ENCODE assay signal across 8 cellular contexts in genomic region chr17:76383645-76384221, GRCh38. TPM values are rescaled to one million over a fixed set of nuclear protein-coding genes. Genes with fewer than 3 reads are reported as not detected.
DNase-seq lines count a peak whose midpoint lies in the region; ATAC-seq and TF ChIP-seq lines count a peak whose summit lies in the region.

No MANE protein-coding gene starts in this region.

- H3F3A ChIP-seq in SK-N-SH (replicated peaks; ENCODE audit: insufficient read depth) = peaks cover 9% of the 10 kb centered on the region

- TF ChIP-seq CTCF in SK-N-SH (IDR thresholded peaks at IDR 0.05) (peak; percentile 47), brain (conservative IDR thresholded peaks at IDR 0.05) (peak; percentile 36 to 55)

- H3K9me3 Mint-ChIP-seq in brain (no peaks in the 10 kb centered on the region), immature natural killer cell (no peaks in the 10 kb centered on the region)

- ATAC-seq in HG03066 (IDR thresholded peaks at IDR 0.05; ENCODE audit: low read depth, unreplicated experiment) = peak; percentile 7
- no peak for ATAC-seq in GM18511 (IDR thresholded peaks at IDR 0.05; ENCODE audit: unreplicated experiment)

- TF ChIP-seq EP300 in SK-N-SH (IDR thresholded peaks at IDR 0.05; ENCODE audit: borderline replicate concordance in 1 of 2, low read depth in 1 of 2, low read length in 1 of 2) = no peak

- H3K4me1 Mint-ChIP-seq in brain = peaks cover 13% of the 10 kb centered on the region
- peaks cover 6 to 14% of the 10 kb centered on the region in 2 donors for H3K4me1 Mint-ChIP-seq in immature natural killer cell

- H3K4me3 Mint-ChIP-seq in brain (peak overlapping the region; percentile 88 to 93 (median 90)), immature natural killer cell (peak overlapping the region; percentile 83 to 96 (median 94))

- peak overlapping the region; percentile 53 to 78 for H3K4me3 ChIP-seq in SK-N-SH (ENCODE audit: low read depth in 2 of 2, low read length in 1 of 2)

- H3K27ac Mint-ChIP-seq in brain (peak overlapping the region; percentile 49 to 94 (median 88)), immature natural killer cell (peak overlapping the region; percentile 65 to 96 (median 88))

- H3K36me3 Mint-ChIP-seq in brain = no peaks in the 10 kb centered on the region
- no peaks in the 10 kb centered on the region for H3K36me3 Mint-ChIP-seq in immature natural killer cell

- peaks cover 14% of the 10 kb centered on the region; the same call in 1 of the 2 replicates for H4K20me1 ChIP-seq in SK-N-SH (ENCODE audit: insufficient read depth)

- peak overlapping the region; percentile 82; the same call in 1 of the 2 replicates for H3K9ac ChIP-seq in SK-N-SH

- DNase-seq in DMS153 treated with DMSO at 0.1 percent for 48 hours (lab: John Stamatoyannopoulos, UW; ENCODE audit: unreplicated experiment) (peak; percentile 16), DMS153 (lab: John Stamatoyannopoulos, UW) (no peak), SK-N-SH (peak; percentile 90), immature natural killer cell (peak; percentile 55 to 64 (median 59))
- DNase-seq in stimulated activated CD4-positive, alpha-beta T cell treated with anti-CD3 and anti-CD28 coated beads, Interleukin-4, amount 100 ng/mL, for 1 hour = peak; percentile 54

- peak overlapping the region; percentile 87 for H2AFZ ChIP-seq in SK-N-SH (ENCODE audit: low read depth)

- TF ChIP-seq RAD21 in SK-N-SH (IDR thresholded peaks at IDR 0.05; ENCODE audit: low read length) = no peak

- H3K4me2 ChIP-seq in SK-N-SH = peak overlapping the region; percentile 89

- peak overlapping the region in 1 of 2 experiments; percentile 74; a peak in 2 of 4 replicates for H3K27ac ChIP-seq in SK-N-SH (ENCODE audit: low read depth in 2 of 2, low read length in 1 of 2)

- no peaks in the 10 kb centered on the region for H3K9me3 ChIP-seq in SK-N-SH

- H3K4me1 ChIP-seq in SK-N-SH (ENCODE audit: control insufficient read depth in 1 of 2, insufficient read depth in 2 of 2, low read depth in 1 of 2, low read length in 1 of 2) = peaks cover 0 to 40% of the 10 kb centered on the region in 2 experiments; a peak in 1 of 4 replicates

- peaks cover 28% of the 10 kb centered on the region; the same call in 1 of the 2 replicates for H3K79me2 ChIP-seq in SK-N-SH (ENCODE audit: insufficient read depth)

- POLR2A ChIA-PET in SK-N-SH (lab: Yijun Ruan, JAX) = interaction anchor here (1.4 to 5.0 kb wide), 2 partner anchors 31 to 79 kb away, joined by 4 to 39 read pairs; partner anchors contain the start of gene PRPSAP1

- H3K27me3 ChIP-seq in SK-N-SH (ENCODE audit: insufficient read depth) = no peaks in the 10 kb centered on the region

- CTCF ChIA-PET in SK-N-SH (lab: Yijun Ruan, JAX) = interaction anchor here (0.9 to 13.8 kb wide), 23 partner anchors 10 to 479 kb away, joined by 3 to 312 read pairs (median 19); partner anchors contain the start of genes PRPSAP1 and QRICH2

- peaks cover 0 to under 1% of the 10 kb centered on the region in 2 experiments for H3K36me3 ChIP-seq in SK-N-SH (replicated peaks in 1 of 2; ENCODE audit: control insufficient read depth in 1 of 2, insufficient read depth in 2 of 2, low read length in 1 of 2)

- H3K27me3 Mint-ChIP-seq in brain (peaks cover 40% of the 10 kb centered on the region), immature natural killer cell (ENCODE audit: low read depth in 3 of 3) (peaks cover 2 to 5% (median 4%) of the 10 kb centered on the region in 3 donors)

- WGBS in SK-N-SH (ENCODE audit: low lambda C conversion rate) = 0% methylated on average over 23 of the region's 58 CpGs

- H3K9me2 ChIP-seq in SK-N-SH = no peaks in the 10 kb centered on the region

TF ChIP-seq in SK-N-SH, 30 proteins besides CTCF, POLR2A, EP300 and RAD21:
- TF ChIP-seq GATA2 (CRISPR knock-in tag; IDR thresholded peaks at IDR 0.05) (no peak), CHD2 (IDR thresholded peaks at IDR 0.05; ENCODE audit: low read length, partially characterized antibody) (no peak), MAX (IDR thresholded peaks at IDR 0.05; ENCODE audit: low read depth) (no peak), SMC3 (IDR thresholded peaks at IDR 0.05; ENCODE audit: low read depth, low read length) (no peak), POLR2AphosphoS5 (IDR thresholded peaks at IDR 0.05; ENCODE audit: low read depth, low read length) (no peak), NRF1 (IDR thresholded peaks at IDR 0.05; ENCODE audit: low read depth, low read length) (no peak), JUND (IDR thresholded peaks at IDR 0.05) (no peak), PBX3 (IDR thresholded peaks at IDR 0.05) (no peak), NFIC (IDR thresholded peaks at IDR 0.05; ENCODE audit: borderline replicate concordance) (no peak), EZH2phosphoT487 (IDR thresholded peaks at IDR 0.05; ENCODE audit: borderline replicate concordance, low read depth) (no peak), ZBTB33 (IDR thresholded peaks at IDR 0.05; ENCODE audit: borderline replicate concordance, low read depth) (no peak), TAF1 (IDR thresholded peaks at IDR 0.05; ENCODE audit: borderline replicate concordance, low read depth, low read length) (no peak), MEF2A (IDR thresholded peaks at IDR 0.05; ENCODE audit: borderline replicate concordance, low read depth) (no peak), FOXJ3 (CRISPR knock-in tag; IDR thresholded peaks at IDR 0.05) (no peak), SIN3A (IDR thresholded peaks at IDR 0.05; ENCODE audit: borderline replicate concordance, low read depth, low read length) (no peak)

RNA-seq across cellular contexts. Expression of gene SPHK1, which starts 0.7 kb away (rescaled TPM):
- polyA plus RNA-seq in SK-N-SH (2012; rRNA removed) (7.7 and 12.3 TPM in 2 replicates), brain (ENCODE audit: insufficient read depth, low read depth, low replicate concordance) (1.6 TPM), immature natural killer cell (1 to 10 TPM; 3.3 to 7.6 (median 6.5) TPM)
- polyA plus RNA-seq in SK-N-SH (2012; cell fraction: cytosol; rRNA removed) = 3.4 and 5.6 TPM in 2 replicates
- 43.8 and 66.0 TPM in 2 replicates for polyA plus RNA-seq in SK-N-SH (2012; cell fraction: nucleus; rRNA removed)

RNA-seq across cellular contexts. Expression of gene PRPSAP1, which starts 30.0 kb away (rescaled TPM):
- 118 and 125 TPM in 2 replicates for polyA plus RNA-seq in SK-N-SH (2012; rRNA removed)
- polyA plus RNA-seq in SK-N-SH (2012; cell fraction: cytosol; rRNA removed) = 105 and 114 TPM in 2 replicates
- 216 and 280 TPM in 2 replicates for polyA plus RNA-seq in SK-N-SH (2012; cell fraction: nucleus; rRNA removed)
- 59.4 TPM for polyA plus RNA-seq in brain (ENCODE audit: insufficient read depth, low read depth, low replicate concordance)
- polyA plus RNA-seq in immature natural killer cell = 10 to 100 TPM; 59.8 to 87.6 (median 75.5) TPM
